In genomic region chr14:32252030-32252670, GRCh38 we compare ENCODE assay signal across 8 cellular contexts. TPM values are rescaled to one million over a fixed set of nuclear protein-coding genes. Genes with fewer than 3 reads are reported as not detected.
A peak's percentile ranks its signal among the peaks of the same experiment; 100 is the strongest.
DNase-seq lines count a peak whose midpoint lies in the region; ATAC-seq, FAIRE-seq and TF ChIP-seq lines count a peak whose summit lies in the region.

No MANE protein-coding gene starts in this region.

- H4K20me1 ChIP-seq in keratinocyte (ENCODE audit: control insufficient read depth, extremely low read depth, insufficient read depth, low read length): no peaks in the 10 kb centered on the region

- H2AFZ ChIP-seq in keratinocyte (ENCODE audit: control insufficient read depth, low read length): peak overlapping the region; percentile 91

- TF ChIP-seq CTCF in cardiac fibroblast (IDR thresholded peaks at IDR 0.05; ENCODE audit: low read depth, low read length) (peak; percentile 89), keratinocyte (optimal IDR thresholded peaks at IDR 0.05 in 1 of 3, IDR thresholded peaks at IDR 0.05 in 1 of 3, conservative IDR thresholded peaks at IDR 0.05 in 1 of 3; ENCODE audit: extremely low read depth in 1 of 3, insufficient read depth in 2 of 3, low read length in 3 of 3) (peak; percentile 77 to 95 (median 85))

- no peaks in the 10 kb centered on the region for H3K9me1 ChIP-seq in keratinocyte (ENCODE audit: control insufficient read depth, extremely low read depth, insufficient read depth, low read length)

- H3K4me3 ChIP-seq in cardiac fibroblast (replicated peaks in 1 of 2; ENCODE audit: low read depth in 2 of 2, low read length in 2 of 2) (no peak overlapping the region), keratinocyte (ENCODE audit: control insufficient read depth in 2 of 3, extremely low read depth in 1 of 3, insufficient read depth in 2 of 3, low read depth in 1 of 3, low read length in 3 of 3) (no peak overlapping the region)

- H3K36me3 ChIP-seq in keratinocyte (ENCODE audit: control insufficient read depth in 2 of 2, extremely low read depth in 1 of 2, insufficient read depth in 2 of 2, low read length in 2 of 2): no peaks in the 10 kb centered on the region

- ATAC-seq in GM18508 (IDR thresholded peaks at IDR 0.05; ENCODE audit: insufficient read depth, unreplicated experiment): peak; percentile 60
- ATAC-seq in HG03045 (IDR thresholded peaks at IDR 0.05; ENCODE audit: unreplicated experiment): peak; percentile 81

- H3K4me2 ChIP-seq in keratinocyte (ENCODE audit: control insufficient read depth, extremely low read depth, insufficient read depth, low read depth, low read length): no peak overlapping the region

- H3K9ac ChIP-seq in keratinocyte (ENCODE audit: control insufficient read depth, extremely low read depth, insufficient read depth, low read length): no peak overlapping the region

- FAIRE-seq in keratinocyte (lab: Jason Lieb, UNC): peak; percentile 83

- dilution Hi-C loops in keratinocyte (cut with MboI; ENCODE audit: extremely low pct_ligation_motif_present, low sequenced_read_pairs): no loop called here

- H3K4me1 ChIP-seq in keratinocyte (ENCODE audit: control insufficient read depth, extremely low read depth, insufficient read depth, low read length): peaks cover 20% of the 10 kb centered on the region

- no peaks in the 10 kb centered on the region for H3K9me3 ChIP-seq in keratinocyte (ENCODE audit: control insufficient read depth, low read depth, low read length)

- DNase-seq in AG08395 (ENCODE audit: low spot score) (peak; percentile 75), NCI-H2029 (lab: John Stamatoyannopoulos, UW) (peak; percentile 96), T-helper 2 cell (peak in 3 of 5 experiments; percentile 11 to 72 (median 49)), cardiac fibroblast (ENCODE audit: low read depth in 2 of 2) (peak; percentile 84 to 86), keratinocyte (ENCODE audit: low read depth, low spot score) (no peak)
- peak; percentile 42 for DNase-seq in stimulated activated CD4-positive, alpha-beta T cell treated with anti-CD3 and anti-CD28 coated beads, Interleukin-1b, Interleukin-23, amount 100 ng/mL, for 48 hours

- H3K27me3 ChIP-seq in keratinocyte (ENCODE audit: control insufficient read depth, extremely low read depth, insufficient read depth, low read length): no peaks in the 10 kb centered on the region

- H3K79me2 ChIP-seq in keratinocyte (ENCODE audit: control insufficient read depth, insufficient read depth, low read length): no peaks in the 10 kb centered on the region

- no peak overlapping the region for H3K27ac ChIP-seq in keratinocyte (ENCODE audit: control insufficient read depth, insufficient read depth, low read length)

RNA-seq across cellular contexts. Expression of gene RNU6-8, which starts 49.1 kb away (rescaled TPM):
- polyA plus RNA-seq in keratinocyte: not detected in 3 replicates
- polyA plus RNA-seq in keratinocyte (2011; ENCODE audit: low read depth): not detected
- not detected in 2 replicates for polyA plus RNA-seq in keratinocyte (2011; cell fraction: cytosol; rRNA removed)
- polyA plus RNA-seq in keratinocyte (2011; cell fraction: nucleus; rRNA removed): not detected in 2 replicates
- polyA plus RNA-seq in keratinocyte (2012; ENCODE audit: low replicate concordance): not detected in 2 replicates
- not detected in 3 replicates for polyA minus RNA-seq in keratinocyte
- polyA minus RNA-seq in keratinocyte (2011; cell fraction: cytosol; rRNA and poly(A)+ RNA removed): not detected
- polyA minus RNA-seq in keratinocyte (2011; cell fraction: nucleus; rRNA and poly(A)+ RNA removed): not detected in 2 replicates

RNA-seq across cellular contexts. Expression of gene RNU6-7, which starts 50.3 kb away (rescaled TPM):
- not detected in 3 replicates for polyA plus RNA-seq in keratinocyte
- polyA plus RNA-seq in keratinocyte (2011; ENCODE audit: low read depth): not detected
- polyA plus RNA-seq in keratinocyte (2011; cell fraction: cytosol; rRNA removed): not detected in 2 replicates
- polyA plus RNA-seq in keratinocyte (2011; cell fraction: nucleus; rRNA removed): not detected in 2 replicates
- not detected in 2 replicates for polyA plus RNA-seq in keratinocyte (2012; ENCODE audit: low replicate concordance)
- polyA minus RNA-seq in keratinocyte: not detected in 3 replicates
- not detected for polyA minus RNA-seq in keratinocyte (2011; cell fraction: cytosol; rRNA and poly(A)+ RNA removed)
- not detected in 2 replicates for polyA minus RNA-seq in keratinocyte (2011; cell fraction: nucleus; rRNA and poly(A)+ RNA removed)
